In genomic region chr2:153834662-153835061, GRCh38 we compare ENCODE assay signal across 1 cellular context.
A peak's percentile ranks its signal among the peaks of the same experiment; 100 is the strongest.
TF ChIP-seq lines count a peak whose summit lies in the region.

No MANE protein-coding gene starts in this region.

TF ChIP-seq in HepG2, 621 proteins besides CTCF, POLR2A, EP300 and RAD21 (continued from another document and continues in another):
- TF ChIP-seq, protein P1, sequence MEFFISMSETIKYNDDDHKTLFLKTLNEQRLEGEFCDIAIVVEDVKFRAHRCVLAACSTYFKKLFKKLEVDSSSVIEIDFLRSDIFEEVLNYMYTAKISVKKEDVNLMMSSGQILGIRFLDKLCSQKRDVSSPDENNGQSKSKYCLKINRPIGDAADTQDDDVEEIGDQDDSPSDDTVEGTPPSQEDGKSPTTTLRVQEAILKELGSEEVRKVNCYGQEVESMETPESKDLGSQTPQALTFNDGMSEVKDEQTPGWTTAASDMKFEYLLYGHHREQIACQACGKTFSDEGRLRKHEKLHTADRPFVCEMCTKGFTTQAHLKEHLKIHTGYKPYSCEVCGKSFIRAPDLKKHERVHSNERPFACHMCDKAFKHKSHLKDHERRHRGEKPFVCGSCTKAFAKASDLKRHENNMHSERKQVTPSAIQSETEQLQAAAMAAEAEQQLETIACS (CRISPR knock-in tag; IDR thresholded peaks at IDR 0.05) = no peak
- TF ChIP-seq MYC (CRISPR knock-in tag; IDR thresholded peaks at IDR 0.05; ENCODE audit: borderline replicate concordance) = no peak
- no peak for TF ChIP-seq RXRA (CRISPR knock-in tag; IDR thresholded peaks at IDR 0.05)
- TF ChIP-seq RBFOX2 (IDR thresholded peaks at IDR 0.05; ENCODE audit: low read depth, low read length) = no peak
- peak; percentile 68 for TF ChIP-seq BCL6 (CRISPR knock-in tag; IDR thresholded peaks at IDR 0.05)
- peak; percentile 20 for TF ChIP-seq ZFP36 (IDR thresholded peaks at IDR 0.05; ENCODE audit: borderline replicate concordance, low read depth, low read length, partially characterized antibody)
- TF ChIP-seq, protein P2, sequence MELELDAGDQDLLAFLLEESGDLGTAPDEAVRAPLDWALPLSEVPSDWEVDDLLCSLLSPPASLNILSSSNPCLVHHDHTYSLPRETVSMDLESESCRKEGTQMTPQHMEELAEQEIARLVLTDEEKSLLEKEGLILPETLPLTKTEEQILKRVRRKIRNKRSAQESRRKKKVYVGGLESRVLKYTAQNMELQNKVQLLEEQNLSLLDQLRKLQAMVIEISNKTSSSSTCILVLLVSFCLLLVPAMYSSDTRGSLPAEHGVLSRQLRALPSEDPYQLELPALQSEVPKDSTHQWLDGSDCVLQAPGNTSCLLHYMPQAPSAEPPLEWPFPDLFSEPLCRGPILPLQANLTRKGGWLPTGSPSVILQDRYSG (CRISPR knock-in tag; IDR thresholded peaks at IDR 0.05) = no peak
- no peak for TF ChIP-seq ZNF143 (CRISPR knock-in tag; IDR thresholded peaks at IDR 0.05)
- TF ChIP-seq SUZ12 (IDR thresholded peaks at IDR 0.05; ENCODE audit: low read depth, low read length) = no peak
- TF ChIP-seq NFYB (CRISPR knock-in tag; IDR thresholded peaks at IDR 0.05) = no peak
- TF ChIP-seq STAG1 (CRISPR knock-in tag; IDR thresholded peaks at IDR 0.05) = no peak
- TF ChIP-seq CBX5 (CRISPR knock-in tag; IDR thresholded peaks at IDR 0.05; ENCODE audit: borderline replicate concordance) = no peak
- TF ChIP-seq, protein P3, sequence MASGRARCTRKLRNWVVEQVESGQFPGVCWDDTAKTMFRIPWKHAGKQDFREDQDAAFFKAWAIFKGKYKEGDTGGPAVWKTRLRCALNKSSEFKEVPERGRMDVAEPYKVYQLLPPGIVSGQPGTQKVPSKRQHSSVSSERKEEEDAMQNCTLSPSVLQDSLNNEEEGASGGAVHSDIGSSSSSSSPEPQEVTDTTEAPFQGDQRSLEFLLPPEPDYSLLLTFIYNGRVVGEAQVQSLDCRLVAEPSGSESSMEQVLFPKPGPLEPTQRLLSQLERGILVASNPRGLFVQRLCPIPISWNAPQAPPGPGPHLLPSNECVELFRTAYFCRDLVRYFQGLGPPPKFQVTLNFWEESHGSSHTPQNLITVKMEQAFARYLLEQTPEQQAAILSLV (CRISPR knock-in tag; IDR thresholded peaks at IDR 0.05; ENCODE audit: borderline replicate concordance) = no peak
- no peak for TF ChIP-seq ZNF772 (CRISPR knock-in tag; IDR thresholded peaks at IDR 0.05)
- TF ChIP-seq XRCC5 (optimal IDR thresholded peaks at IDR 0.05; ENCODE audit: low read length) = no peak
- no peak for TF ChIP-seq STAT5B (CRISPR knock-in tag; IDR thresholded peaks at IDR 0.05)
- TF ChIP-seq UBTF (CRISPR knock-in tag; IDR thresholded peaks at IDR 0.05) = no peak
- TF ChIP-seq RARA (CRISPR knock-in tag; IDR thresholded peaks at IDR 0.05) = peak; percentile 60
- TF ChIP-seq KAT8 (CRISPR knock-in tag; IDR thresholded peaks at IDR 0.05) = no peak
- no peak for TF ChIP-seq CBX2 (IDR thresholded peaks at IDR 0.05; ENCODE audit: low read depth, low read length)
- no peak for TF ChIP-seq CBX2 (CRISPR knock-in tag; IDR thresholded peaks at IDR 0.05; ENCODE audit: low read depth)
- 0 out of 2 replicates have a peak, but pooled peaks have one; percentile 40 for TF ChIP-seq HBP1 (CRISPR knock-in tag; IDR thresholded peaks at IDR 0.05; ENCODE audit: low read depth)
- no peak for TF ChIP-seq FLYWCH1 (CRISPR knock-in tag; IDR thresholded peaks at IDR 0.05)
- no peak for TF ChIP-seq SALL2 (CRISPR knock-in tag; IDR thresholded peaks at IDR 0.05)
- no peak for TF ChIP-seq SOX13 (IDR thresholded peaks at IDR 0.05)
- TF ChIP-seq SOX13 (CRISPR knock-in tag; conservative IDR thresholded peaks at IDR 0.05 in 1 of 2, IDR thresholded peaks at IDR 0.05 in 1 of 2) = peak in 1 of 2 experiments; percentile 58; a peak in 1 of 4 replicates
- TF ChIP-seq ZNF883 (CRISPR knock-in tag; IDR thresholded peaks at IDR 0.05; ENCODE audit: not compliant biosample characterization) = no peak
- no peak for TF ChIP-seq ZNF264 (CRISPR knock-in tag; IDR thresholded peaks at IDR 0.05)
- TF ChIP-seq, protein P4, sequence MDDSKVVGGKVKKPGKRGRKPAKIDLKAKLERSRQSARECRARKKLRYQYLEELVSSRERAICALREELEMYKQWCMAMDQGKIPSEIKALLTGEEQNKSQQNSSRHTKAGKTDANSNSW (CRISPR knock-in tag; IDR thresholded peaks at IDR 0.05; ENCODE audit: borderline replicate concordance) = no peak
- 0 out of 2 replicates have a peak, but pooled peaks have one; percentile 21 for TF ChIP-seq FOXP1 (IDR thresholded peaks at IDR 0.05)
- peak; percentile 70; the same call in 1 of the 2 replicates for TF ChIP-seq FOXP1 (CRISPR knock-in tag; IDR thresholded peaks at IDR 0.05)
- no peak for TF ChIP-seq RFX1 (IDR thresholded peaks at IDR 0.05)
- TF ChIP-seq ZBTB37 (CRISPR knock-in tag; IDR thresholded peaks at IDR 0.05) = no peak
- no peak for TF ChIP-seq PRPF4 (IDR thresholded peaks at IDR 0.05; ENCODE audit: low read depth, low read length, poor library complexity, severe bottlenecking)
- TF ChIP-seq KLF12 (CRISPR knock-in tag; IDR thresholded peaks at IDR 0.05; ENCODE audit: borderline replicate concordance) = no peak
- TF ChIP-seq E2F5 (CRISPR knock-in tag; conservative IDR thresholded peaks at IDR 0.05) = no peak
- no peak for TF ChIP-seq MTF2 (CRISPR knock-in tag; IDR thresholded peaks at IDR 0.05; ENCODE audit: borderline replicate concordance)
- TF ChIP-seq DRAP1 (CRISPR knock-in tag; IDR thresholded peaks at IDR 0.05) = no peak
- TF ChIP-seq NR1H2 (CRISPR knock-in tag; IDR thresholded peaks at IDR 0.05; ENCODE audit: borderline replicate concordance, low read depth) = no peak
- no peak for TF ChIP-seq ZNF713 (CRISPR knock-in tag; IDR thresholded peaks at IDR 0.05)
- no peak for TF ChIP-seq GABPB1 (CRISPR knock-in tag; IDR thresholded peaks at IDR 0.05)
- TF ChIP-seq, protein P5, sequence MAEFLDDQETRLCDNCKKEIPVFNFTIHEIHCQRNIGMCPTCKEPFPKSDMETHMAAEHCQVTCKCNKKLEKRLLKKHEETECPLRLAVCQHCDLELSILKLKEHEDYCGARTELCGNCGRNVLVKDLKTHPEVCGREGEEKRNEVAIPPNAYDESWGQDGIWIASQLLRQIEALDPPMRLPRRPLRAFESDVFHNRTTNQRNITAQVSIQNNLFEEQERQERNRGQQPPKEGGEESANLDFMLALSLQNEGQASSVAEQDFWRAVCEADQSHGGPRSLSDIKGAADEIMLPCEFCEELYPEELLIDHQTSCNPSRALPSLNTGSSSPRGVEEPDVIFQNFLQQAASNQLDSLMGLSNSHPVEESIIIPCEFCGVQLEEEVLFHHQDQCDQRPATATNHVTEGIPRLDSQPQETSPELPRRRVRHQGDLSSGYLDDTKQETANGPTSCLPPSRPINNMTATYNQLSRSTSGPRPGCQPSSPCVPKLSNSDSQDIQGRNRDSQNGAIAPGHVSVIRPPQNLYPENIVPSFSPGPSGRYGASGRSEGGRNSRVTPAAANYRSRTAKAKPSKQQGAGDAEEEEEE (CRISPR knock-in tag; IDR thresholded peaks at IDR 0.05; ENCODE audit: borderline replicate concordance) = no peak
- TF ChIP-seq NFE2L1 (CRISPR knock-in tag; IDR thresholded peaks at IDR 0.05; ENCODE audit: borderline replicate concordance) = no peak
- TF ChIP-seq, protein P6, sequence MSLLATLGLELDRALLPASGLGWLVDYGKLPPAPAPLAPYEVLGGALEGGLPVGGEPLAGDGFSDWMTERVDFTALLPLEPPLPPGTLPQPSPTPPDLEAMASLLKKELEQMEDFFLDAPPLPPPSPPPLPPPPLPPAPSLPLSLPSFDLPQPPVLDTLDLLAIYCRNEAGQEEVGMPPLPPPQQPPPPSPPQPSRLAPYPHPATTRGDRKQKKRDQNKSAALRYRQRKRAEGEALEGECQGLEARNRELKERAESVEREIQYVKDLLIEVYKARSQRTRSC (CRISPR knock-in tag; IDR thresholded peaks at IDR 0.05; ENCODE audit: low read depth) = no peak
- TF ChIP-seq GATA4 (IDR thresholded peaks at IDR 0.05; ENCODE audit: borderline replicate concordance, low read depth) = no peak
- no peak for TF ChIP-seq ZNF280B (CRISPR knock-in tag; IDR thresholded peaks at IDR 0.05; ENCODE audit: borderline replicate concordance)
- TF ChIP-seq MIER3 (CRISPR knock-in tag; IDR thresholded peaks at IDR 0.05; ENCODE audit: borderline replicate concordance) = no peak; the same call in 1 of the 2 replicates
- no peak for TF ChIP-seq ZNF12 (CRISPR knock-in tag; IDR thresholded peaks at IDR 0.05)
- TF ChIP-seq ZNF598 (CRISPR knock-in tag; IDR thresholded peaks at IDR 0.05; ENCODE audit: borderline replicate concordance) = no peak
- peak; percentile 84 for TF ChIP-seq PAXIP1 (CRISPR knock-in tag; conservative IDR thresholded peaks at IDR 0.05)
